In the genomic region with DNA sequence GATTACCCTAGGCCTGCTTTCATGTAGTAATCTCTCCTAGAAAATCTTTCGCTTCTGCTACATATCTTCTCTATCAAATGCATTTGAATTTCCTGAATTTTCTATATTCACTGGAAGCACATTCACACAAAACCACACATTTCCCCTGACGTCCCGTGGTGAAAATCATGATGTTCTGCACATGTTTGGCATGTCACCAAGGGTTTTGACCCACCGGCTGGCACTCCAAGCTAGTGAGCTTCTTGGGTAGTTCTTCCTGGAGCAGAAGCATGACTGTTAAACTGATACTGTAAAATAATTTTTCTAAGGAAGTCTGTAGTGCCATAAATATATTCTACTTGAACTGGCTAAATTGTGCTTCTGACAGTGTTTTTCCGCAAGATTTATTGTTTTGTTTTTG, we compare ENCODE assay signal across 16 cellular contexts.
"Had no signal": no experiment of that assay in that cellular context is flagged by ENCODE, and none has a peak within 500 bp of the region (broad histone marks: within the 10 kb centered on the region; RNA-seq: fewer than 3 reads in every experiment).

No MANE protein-coding gene starts in this region.

- FAIRE-seq: small intestine had no signal

- DNase-seq: activated naive CD4-positive, alpha-beta T cell; activated naive CD8-positive, alpha-beta T cell treated with anti-CD3 and anti-CD28 coated beads, Interleukin-2, amount 10 ng/mL, durations not matched to agents 7 days and 5 days; activated T-cell treated with anti-CD3 and anti-CD28 coated beads for 4 hours; anterior cingulate cortex; brain microvascular endothelial cell; effector memory CD8-positive, alpha-beta T cell; islet precursor cell; naive thymus-derived CD4-positive, alpha-beta T cell; small intestine; stimulated activated naive CD8-positive, alpha-beta T cell treated with anti-CD3 and anti-CD28 coated beads, Interleukin-15, Interleukin-2, amounts not matched to agents 100 U/mL and 50 U/mL, for 24 hours; transverse colon had no signal

- H3K4me1 ChIP-seq: gastrocnemius medialis, left lung, right atrium auricular region, transverse colon had no signal

- ATAC-seq: effector memory CD8-positive, alpha-beta T cell; gastrocnemius medialis; left lung; naive thymus-derived CD4-positive, alpha-beta T cell; stimulated activated naive CD8-positive, alpha-beta T cell treated with anti-CD3 and anti-CD28 coated beads, Interleukin-15, Interleukin-2, amounts not matched to agents 100 U/mL and 50 U/mL, for 24 hours had no signal

- H3K9me3 ChIP-seq: gastrocnemius medialis, left lung, neutrophil, right atrium auricular region had no signal

- H3K36me3 ChIP-seq: brain microvascular endothelial cell, gastrocnemius medialis, left lung, neutrophil, right atrium auricular region, transverse colon had no signal

- H3K27ac ChIP-seq: brain microvascular endothelial cell, epithelial cell of prostate, gastrocnemius medialis, left lung, neutrophil, right atrium auricular region, transverse colon had no signal

- H3K4me3 ChIP-seq: gastrocnemius medialis, left lung, right atrium auricular region, transverse colon had no signal
